23 cellular contexts compared by ENCODE assay signal in genomic region chr1:75730432-75730831, GRCh38.
"Had no signal": no experiment of that assay in that cellular context is flagged by ENCODE, and none has a peak within 500 bp of the region (broad histone marks: within the 10 kb centered on the region; RNA-seq: fewer than 3 reads in every experiment).

No MANE protein-coding gene starts in this region.

- H3K27me3 ChIP-seq: MG63, Peyer's patch, SJCRH30 had no signal

- H3K9me3 ChIP-seq: MG63, Peyer's patch, SJCRH30 had no signal

- ATAC-seq: Right ventricle myocardium inferior had no signal

- DNase-seq: IMR-90, Karpas-422, KG1, MG63, NCI-H1092, NCI-H1105 treated with DMSO at 0.1 percent for 48 hours, NCI-H1417 treated with DMSO at 0.1 percent for 48 hours, NCI-H146, NCI-H1694 treated with DMSO at 0.1 percent for 48 hours, NCI-H1930, NCI-H2081, NCI-H2107, NCI-H2227 treated with DMSO at 0.1 percent for 48 hours, NCI-H510A, NCI-H524 treated with DMSO at 0.1 percent for 48 hours, NCI-H69, NCI-H774, OCI-M1, PC-9, Peyer's patch, SHP77 treated with DMSO at 0.1 percent for 48 hours, SJCRH30 had no signal

- H3K4me2 ChIP-seq: PC-9 had no signal

- H3K27ac ChIP-seq: PC-9, Peyer's patch, SJCRH30 had no signal

- H3K4me3 ChIP-seq: MG63, PC-9, Peyer's patch, SJCRH30 had no signal

- H3K4me1 ChIP-seq: SJCRH30 had no signal

- H2AFZ ChIP-seq: PC-9 had no signal
